1 cellular context compared by ENCODE assay signal in the genomic region with DNA sequence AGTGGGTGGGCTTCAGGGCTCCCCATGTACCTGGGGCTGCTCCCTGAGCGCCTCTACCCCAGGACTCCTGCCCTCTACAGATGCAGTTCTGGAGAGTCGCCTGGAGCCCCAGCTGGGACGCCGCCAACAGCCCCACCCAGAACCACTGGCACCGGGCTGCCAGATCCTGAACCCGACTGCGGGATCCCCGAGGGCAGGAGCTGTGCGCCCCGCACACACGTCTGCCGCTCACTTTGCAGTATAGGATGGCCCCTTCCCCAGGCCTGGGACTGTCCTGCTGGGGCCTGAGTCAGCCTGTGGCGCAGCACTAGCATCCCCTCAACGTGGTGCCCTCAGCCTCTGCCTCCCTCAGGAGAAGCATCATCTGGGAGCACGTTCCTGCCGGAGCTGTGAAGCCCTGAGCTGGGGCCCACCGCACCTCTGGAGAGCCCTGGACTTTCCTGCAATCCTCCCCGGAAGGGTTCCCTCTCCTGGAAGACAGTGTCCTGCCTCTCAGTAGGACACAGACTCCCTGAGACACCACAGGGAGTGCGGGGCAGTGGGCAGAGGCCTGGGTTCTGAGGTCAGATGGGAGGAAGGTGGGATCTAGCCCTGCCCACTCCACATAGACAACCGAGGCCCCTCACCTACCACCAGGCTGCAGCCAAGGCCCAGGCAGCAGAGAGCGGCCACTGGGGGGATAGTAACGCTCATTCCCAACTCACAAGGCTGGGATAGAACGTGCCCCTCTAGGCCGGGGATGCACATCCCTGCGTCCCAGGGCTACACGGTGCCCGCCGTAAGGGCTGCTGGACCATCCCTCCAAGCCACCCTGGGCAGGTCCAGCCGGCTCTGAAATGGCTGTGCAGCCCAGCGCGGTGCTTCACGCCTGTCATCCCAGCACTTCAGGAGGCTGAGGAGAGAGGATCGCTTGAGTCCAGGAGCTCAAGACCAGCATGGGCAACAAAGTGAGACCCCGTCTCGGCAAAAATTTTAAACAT.
TF ChIP-seq lines count a peak whose summit lies in the region.

No MANE protein-coding gene starts in this region.

TF ChIP-seq in K562, 482 proteins besides CTCF, POLR2A, EP300 and RAD21:
- TF ChIP-seq RBFOX2 (IDR thresholded peaks at IDR 0.05; ENCODE audit: low read depth, low read length) (peak; percentile 39), POLR2G (IDR thresholded peaks at IDR 0.05; ENCODE audit: low read depth, low read length) (peak; percentile 32; the same call in 1 of the 2 replicates), ZBTB7A (IDR thresholded peaks at IDR 0.05; ENCODE audit: borderline replicate concordance, control insufficient read depth, low read depth, low read length) (0 out of 2 replicates have a peak, but pooled peaks have one; percentile 8), TEAD4 (IDR thresholded peaks at IDR 0.05; ENCODE audit: low read length) (no peak), TEAD4 (CRISPR knock-in tag; IDR thresholded peaks at IDR 0.05; ENCODE audit: borderline replicate concordance) (no peak), PPARD (CRISPR knock-in tag; IDR thresholded peaks at IDR 0.05) (no peak)
